4 cellular contexts compared by ENCODE assay signal in the genomic region with DNA sequence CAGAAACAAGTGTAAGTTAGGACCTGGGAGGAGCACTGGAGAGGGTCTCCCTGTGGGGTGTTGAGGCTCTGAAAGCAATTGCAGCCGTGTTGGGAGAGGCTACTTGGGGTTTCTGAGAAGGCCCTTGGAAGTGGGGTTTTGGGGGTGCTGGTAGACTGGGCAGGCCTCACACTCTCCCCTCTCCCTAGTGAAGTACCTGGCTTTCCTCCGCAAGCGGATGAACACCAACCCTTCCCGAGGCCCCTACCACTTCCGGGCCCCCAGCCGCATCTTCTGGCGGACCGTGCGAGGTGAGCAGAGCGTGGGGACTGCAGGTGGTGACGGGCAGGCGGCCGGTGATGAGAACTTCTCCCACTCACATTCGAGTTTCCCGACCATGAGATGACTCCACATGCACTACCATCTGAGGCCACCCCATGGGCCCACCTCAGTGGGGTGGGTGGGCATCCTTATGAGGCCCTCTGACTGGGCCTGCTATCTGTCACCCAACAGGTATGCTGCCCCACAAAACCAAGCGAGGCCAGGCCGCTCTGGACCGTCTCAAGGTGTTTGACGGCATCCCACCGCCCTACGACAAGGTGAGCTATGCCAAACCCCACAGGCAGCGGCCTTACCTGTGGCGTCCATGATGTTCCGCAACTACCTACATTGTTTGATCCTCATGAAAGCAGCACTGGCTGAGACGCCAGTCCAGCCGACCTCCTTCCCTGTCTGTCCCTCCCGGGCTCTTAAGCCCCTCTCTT.
A peak's percentile ranks its signal among the peaks of the same experiment; 100 is the strongest.
DNase-seq lines count a peak whose midpoint lies in the region; ATAC-seq lines count a peak whose summit lies in the region.

No MANE protein-coding gene starts in this region.

- peaks cover 25% of the 10 kb centered on the region for H3K36me3 Mint-ChIP-seq in memory B cell

- peak overlapping the region; percentile 98 for H3K27ac Mint-ChIP-seq in memory B cell

- ATAC-seq in memory B cell (ENCODE audit: low read depth) (no peak), HG02763 (IDR thresholded peaks at IDR 0.05; ENCODE audit: unreplicated experiment) (no peak)

- H3K4me1 Mint-ChIP-seq in memory B cell: peaks cover 25% of the 10 kb centered on the region

- peak overlapping the region; percentile 93 for H3K4me3 Mint-ChIP-seq in memory B cell

- no peaks in the 10 kb centered on the region for H3K9me3 Mint-ChIP-seq in memory B cell

- DNase-seq in NAMALWA (ENCODE audit: low spot score) (peak; percentile 34), memory B cell (ENCODE audit: low spot score in 2 of 2) (no peak), iPS-NIHi11 (ENCODE audit: low spot score) (no peak)

- H3K27me3 Mint-ChIP-seq in memory B cell: no peaks in the 10 kb centered on the region
